Comparison of ENCODE assay signal across 18 cellular contexts in the genomic region with DNA sequence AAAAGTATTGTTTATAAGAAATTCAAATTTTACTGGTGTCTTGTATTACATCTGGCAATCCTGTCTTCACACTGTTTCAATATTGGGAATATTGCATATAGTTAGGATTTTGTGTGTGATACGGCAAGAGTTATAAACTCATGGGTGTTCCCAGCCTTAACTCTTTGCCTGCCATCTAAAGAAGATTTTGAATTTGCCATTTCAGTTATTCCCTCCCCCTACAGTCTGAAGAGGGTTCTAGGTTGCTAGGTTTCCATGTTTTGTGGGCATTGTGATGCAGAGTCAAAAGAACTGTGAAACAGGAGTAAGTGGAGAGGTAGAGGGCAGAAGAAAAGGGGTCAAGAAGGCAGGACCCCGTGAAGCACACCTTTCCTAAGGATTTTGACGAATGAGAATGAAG. TPM values are rescaled to one million over a fixed set of nuclear protein-coding genes. Genes with fewer than 3 reads are reported as not detected.
DNase-seq lines count a peak whose midpoint lies in the region; ATAC-seq and TF ChIP-seq lines count a peak whose summit lies in the region.
"Had no signal": no experiment of that assay in that cellular context is flagged by ENCODE, and none has a peak within 500 bp of the region (broad histone marks: within the 10 kb centered on the region; RNA-seq: fewer than 3 reads in every experiment).

A gene (plus strand): TSS at position 301 of the 400 bp plus-strand sequence. CDS start 6,190 bp downstream, outside the sequence.

- H3K9me3 ChIP-seq in breast epithelium (peaks cover 0 to 8% of the 10 kb centered on the region in 2 donors), DND-41 (ENCODE audit: insufficient read depth, low read length, severe bottlenecking) (no peaks in the 10 kb centered on the region), MM.1S (replicated peaks; ENCODE audit: insufficient read depth, low read length) (no peaks in the 10 kb centered on the region), mammary epithelial cell (replicated peaks; ENCODE audit: insufficient read depth, low read length) (no peaks in the 10 kb centered on the region), prostate gland (no peaks in the 10 kb centered on the region)

- 0 out of 2 replicates have a peak within 1 kb of the TSS, but pooled peaks have one; percentile 27 for H3K4me2 ChIP-seq in DND-41 (ENCODE audit: insufficient read depth, low read length)
- peak within 1 kb of the TSS; percentile 69 for H3K4me2 ChIP-seq in MM.1S (ENCODE audit: low read depth, low read length)
- H3K4me2 ChIP-seq in mammary epithelial cell (ENCODE audit: insufficient read depth, low read depth, low read length) = peak within 1 kb of the TSS; percentile 7
- H3K4me2 ChIP-seq: GM23338 had no signal

- WGBS in mammary epithelial cell (ENCODE audit: low coverage, missing lambda C conversion rate) = 37% methylated on average over 3 of the region's 3 CpGs
- 67% methylated on average over 3 of the region's 3 CpGs for WGBS in prostate gland

- H3K36me3 ChIP-seq in breast epithelium = no peaks in the 10 kb centered on the region
- H3K36me3 ChIP-seq in DND-41 (ENCODE audit: insufficient read depth, low read length) = no peaks in the 10 kb centered on the region
- no peaks in the 10 kb centered on the region for H3K36me3 ChIP-seq in MM.1S (replicated peaks; ENCODE audit: insufficient read depth, low read length)
- no peaks in the 10 kb centered on the region for H3K36me3 ChIP-seq in mammary epithelial cell (ENCODE audit: insufficient read depth, low read length)
- H3K36me3 ChIP-seq in prostate gland = no peaks in the 10 kb centered on the region

- H3K9me3 Mint-ChIP-seq in MCF 10A (ENCODE audit: unreplicated experiment) = peaks cover 12% of the 10 kb centered on the region
- H3K9me3 Mint-ChIP-seq in activated naive CD8-positive, alpha-beta T cell treated with anti-CD3 and anti-CD28 coated beads, Interleukin-2, amount 50 U/mL, for 24 hours = peaks cover 4% of the 10 kb centered on the region

- H3K4me3 ChIP-seq in breast epithelium = no peak within 1 kb of the TSS
- H3K4me3 ChIP-seq in DND-41 (ENCODE audit: low read depth in 1 of 2, low read length in 2 of 2) = no peak within 1 kb of the TSS
- H3K4me3 ChIP-seq in MM.1S (ENCODE audit: low read length) = peak within 1 kb of the TSS; percentile 46
- H3K4me3 ChIP-seq in mammary epithelial cell (replicated peaks in 1 of 3; ENCODE audit: insufficient read depth in 1 of 3, low read depth in 2 of 3, low read length in 3 of 3) = no peak within 1 kb of the TSS
- H3K4me3 ChIP-seq in prostate gland = no peak within 1 kb of the TSS
- H3K4me3 ChIP-seq: GM23338 had no signal

- no peaks in the 10 kb centered on the region for H3K9me2 ChIP-seq in MM.1S (replicated peaks; ENCODE audit: insufficient read depth, low read length)

- dilution Hi-C loops in mammary epithelial cell (cut with HindIII; ENCODE audit: low sequenced_read_pairs) = no loop called here

- H3K27ac ChIP-seq in breast epithelium (no peak within 1 kb of the TSS), DND-41 (ENCODE audit: low read length) (no peak within 1 kb of the TSS), MM.1S (ENCODE audit: low read length) (no peak within 1 kb of the TSS), mammary epithelial cell (ENCODE audit: insufficient read depth, low read depth, low read length) (no peak within 1 kb of the TSS), prostate gland (no peak within 1 kb of the TSS)

- H3K79me2 ChIP-seq in DND-41 (ENCODE audit: insufficient read depth, low read length) (no peaks in the 10 kb centered on the region), MM.1S (ENCODE audit: low read length) (no peaks in the 10 kb centered on the region), mammary epithelial cell (ENCODE audit: insufficient read depth, low read length) (no peaks in the 10 kb centered on the region)

- peaks cover 0 to 5% of the 10 kb centered on the region in 2 donors for H3K27me3 ChIP-seq in breast epithelium
- H3K27me3 ChIP-seq in DND-41 (ENCODE audit: insufficient read depth, low read length, poor library complexity) = no peaks in the 10 kb centered on the region
- no peaks in the 10 kb centered on the region for H3K27me3 ChIP-seq in MM.1S (replicated peaks; ENCODE audit: insufficient read depth, low read length)
- no peaks in the 10 kb centered on the region for H3K27me3 ChIP-seq in mammary epithelial cell (ENCODE audit: insufficient read depth, low read length)
- no peaks in the 10 kb centered on the region for H3K27me3 ChIP-seq in prostate gland (replicated peaks; ENCODE audit: insufficient read depth)

- TF ChIP-seq POLR2A in breast epithelium (IDR thresholded peaks at IDR 0.05) = no peak
- no peak for TF ChIP-seq POLR2A in prostate gland (IDR thresholded peaks at IDR 0.05)

- TF ChIP-seq CTCF in MCF 10A (IDR thresholded peaks at IDR 0.05; ENCODE audit: unreplicated experiment) (no peak), breast epithelium (IDR thresholded peaks at IDR 0.05) (no peak), DND-41 (IDR thresholded peaks at IDR 0.05; ENCODE audit: borderline replicate concordance, extremely low read depth, low read length, poor library complexity, severe bottlenecking) (no peak), MM.1S (IDR thresholded peaks at IDR 0.05; ENCODE audit: low read length) (no peak), mammary epithelial cell (conservative IDR thresholded peaks at IDR 0.05 in 1 of 2, IDR thresholded peaks at IDR 0.05 in 1 of 2; ENCODE audit: extremely low read depth in 1 of 2, insufficient read depth in 1 of 2, low read depth in 1 of 2, low read length in 2 of 2) (no peak), prostate gland (IDR thresholded peaks at IDR 0.05) (no peak)

- CTCF ChIA-PET in MCF 10A (lab: Yijun Ruan, JAX) (no interaction called here), mammary epithelial cell (lab: Charles Lee; ENCODE audit: low non-redundant PET) (no interaction called here)

- H2AFZ ChIP-seq in DND-41 (ENCODE audit: low read depth, low read length) (no peak within 1 kb of the TSS), MM.1S (ENCODE audit: low read length) (peak within 1 kb of the TSS; percentile 59), mammary epithelial cell (ENCODE audit: low read depth, low read length) (peak within 1 kb of the TSS; percentile 55)
- H2AFZ ChIP-seq: GM23338 had no signal

- no peaks in the 10 kb centered on the region for H3K36me3 Mint-ChIP-seq in MCF 10A (ENCODE audit: insufficient read depth, unreplicated experiment)
- no peaks in the 10 kb centered on the region for H3K36me3 Mint-ChIP-seq in activated naive CD8-positive, alpha-beta T cell treated with anti-CD3 and anti-CD28 coated beads, Interleukin-2, amount 50 U/mL, for 24 hours (ENCODE audit: low read depth)
- H3K36me3 Mint-ChIP-seq: CD8-positive, alpha-beta T cell had no signal

- H3K4me1 ChIP-seq in breast epithelium (no peaks in the 10 kb centered on the region), DND-41 (ENCODE audit: insufficient read depth, low read length) (no peaks in the 10 kb centered on the region), MM.1S (ENCODE audit: low read length) (no peaks in the 10 kb centered on the region), mammary epithelial cell (ENCODE audit: insufficient read depth, low read length) (no peaks in the 10 kb centered on the region), prostate gland (replicated peaks) (no peaks in the 10 kb centered on the region)

- H3F3A ChIP-seq in MM.1S (ENCODE audit: insufficient read depth, low read length) = no peaks in the 10 kb centered on the region

- in situ Hi-C loops in mammary epithelial cell (cut with MboI; ENCODE audit: low sequenced_read_pairs in 2 of 2) = no loop called here

- DNase-seq in MCF 10A (ENCODE audit: unreplicated experiment) = no peak
- DNase-seq in breast epithelium (ENCODE audit: low spot score in 2 of 2) = no peak
- no peak for DNase-seq in DND-41
- DNase-seq in MM.1S = no peak
- no peak for DNase-seq in mammary epithelial cell
- DNase-seq in activated naive CD8-positive, alpha-beta T cell treated with anti-CD3 and anti-CD28 coated beads, Interleukin-2, amount 50 U/mL, for 24 hours = no peak
- DNase-seq in prostate gland (ENCODE audit: low spot score) = no peak
- DNase-seq: C1 segment of cervical spinal cord; CD8-positive, alpha-beta T cell; DMS 273 treated with DMSO at 0.1 percent for 48 hours; DMS79 treated with DMSO at 0.1 percent for 48 hours; H9 had no signal

- H3K9ac ChIP-seq in DND-41 (ENCODE audit: low read depth, low read length) (no peak within 1 kb of the TSS), MM.1S (ENCODE audit: low read length) (peak within 1 kb of the TSS; percentile 7; the same call in 1 of the 2 replicates), mammary epithelial cell (ENCODE audit: insufficient read depth, low read length) (no peak within 1 kb of the TSS)

- peaks cover 10% of the 10 kb centered on the region for H3K4me1 Mint-ChIP-seq in MCF 10A (ENCODE audit: insufficient read depth, unreplicated experiment)
- no peaks in the 10 kb centered on the region for H3K4me1 Mint-ChIP-seq in activated naive CD8-positive, alpha-beta T cell treated with anti-CD3 and anti-CD28 coated beads, Interleukin-2, amount 50 U/mL, for 24 hours
- H3K4me1 Mint-ChIP-seq: GM23338 had no signal

- ATAC-seq in DND-41 (ENCODE audit: insufficient read depth, low read depth) = no peak
- ATAC-seq in HG03175 (IDR thresholded peaks at IDR 0.05; ENCODE audit: unreplicated experiment) = no peak
- no peak for ATAC-seq in activated naive CD8-positive, alpha-beta T cell treated with anti-CD3 and anti-CD28 coated beads, Interleukin-2, amount 50 U/mL, for 24 hours
- ATAC-seq: CD8-positive, alpha-beta T cell; GM23338; HCT116 had no signal

- POLR2A ChIA-PET in MCF 10A (lab: Yijun Ruan, JAX) = no interaction called here

- BruUV-seq in MCF 10A (replicated peaks; lab: Mats Ljungman, UMichigan) = no TSS peak
- no TSS peak for BruUV-seq in mammary epithelial cell (replicated peaks; lab: Mats Ljungman, UMichigan)

- peak within 1 kb of the TSS; percentile 33 for H3K4me3 Mint-ChIP-seq in MCF 10A (ENCODE audit: unreplicated experiment)
- H3K4me3 Mint-ChIP-seq in activated naive CD8-positive, alpha-beta T cell treated with anti-CD3 and anti-CD28 coated beads, Interleukin-2, amount 50 U/mL, for 24 hours = no peak within 1 kb of the TSS
- H3K4me3 Mint-ChIP-seq: CD8-positive, alpha-beta T cell; GM23338; H9 had no signal

- peak within 1 kb of the TSS; percentile 30 for H3K27ac Mint-ChIP-seq in MCF 10A (ENCODE audit: low read depth, unreplicated experiment)
- no peak within 1 kb of the TSS for H3K27ac Mint-ChIP-seq in activated naive CD8-positive, alpha-beta T cell treated with anti-CD3 and anti-CD28 coated beads, Interleukin-2, amount 50 U/mL, for 24 hours
- H3K27ac Mint-ChIP-seq: CD8-positive, alpha-beta T cell; GM23338 had no signal

- intact Hi-C loops in MCF 10A (cut with micrococcal nuclease) = no loop called here
- intact Hi-C loops in breast epithelium (cut with DNase I; ENCODE audit: low total_unique reads) = no loop called here
- intact Hi-C loops in mammary epithelial cell (cut with micrococcal nuclease) = no loop called here
- intact Hi-C loops in prostate gland (cut with DNase I) = no loop called here

- H3K27me3 Mint-ChIP-seq in MCF 10A (ENCODE audit: insufficient read depth, unreplicated experiment) = peaks cover 16% of the 10 kb centered on the region
- no peaks in the 10 kb centered on the region for H3K27me3 Mint-ChIP-seq in activated naive CD8-positive, alpha-beta T cell treated with anti-CD3 and anti-CD28 coated beads, Interleukin-2, amount 50 U/mL, for 24 hours

- no peaks in the 10 kb centered on the region for H4K20me1 ChIP-seq in DND-41 (ENCODE audit: insufficient read depth, low read length)
- no peaks in the 10 kb centered on the region for H4K20me1 ChIP-seq in MM.1S (ENCODE audit: insufficient read depth, low read length)
- no peaks in the 10 kb centered on the region for H4K20me1 ChIP-seq in mammary epithelial cell (ENCODE audit: insufficient read depth, low read length)

RNA-seq across cellular contexts. Expression of the gene that starts here (rescaled TPM):
- not detected in 2 replicates for total RNA-seq in MCF 10A (2022)
- total RNA-seq in breast epithelium = not detected
- total RNA-seq in mammary epithelial cell = not detected
- 0.06 TPM for polyA plus RNA-seq in mammary epithelial cell
- not detected for polyA minus RNA-seq in mammary epithelial cell
- total RNA-seq in prostate gland = under 1 TPM in 1 of 2 donors, not detected in 1; 0.68 TPM
- total RNA-seq: A172; A673; CD8-positive, alpha-beta T cell; GM23338; H9 had no signal
- polyA plus RNA-seq: BJ, GM23338 had no signal

Comparison
In these comparisons a context has a peak if more than half of its experiments do, and no peak if none do; other contexts are left out.
1. H3K4me2 ChIP-seq: peak in every context shown above with its lines; median percentile 69 in MM.1S; 27 in DND-41; 7 in mammary epithelial cell.